ENCODE assay signal across 8 cellular contexts in the genomic region with DNA sequence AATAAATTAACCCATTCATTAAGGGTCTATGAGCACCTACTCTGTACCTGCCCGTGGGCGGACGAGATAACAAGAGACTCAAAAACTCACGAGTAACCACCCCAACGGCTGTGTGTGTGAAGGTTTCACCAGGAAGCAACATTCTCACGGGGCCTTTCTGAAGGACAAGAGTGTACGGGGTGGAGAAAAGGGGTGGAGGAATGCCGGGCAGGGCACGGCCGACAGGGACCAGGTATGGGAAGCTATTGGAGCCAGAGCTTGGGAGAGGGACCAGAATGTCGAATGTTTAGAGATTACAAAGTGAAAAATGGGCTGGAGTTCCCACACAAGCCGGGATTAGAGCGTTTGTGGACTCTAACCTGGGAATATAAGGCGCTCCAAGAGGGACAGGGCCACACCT. TPM values are rescaled to one million over a fixed set of nuclear protein-coding genes. Genes with fewer than 3 reads are reported as not detected.
A peak's percentile ranks its signal among the peaks of the same experiment; 100 is the strongest.
DNase-seq lines count a peak whose midpoint lies in the region; ATAC-seq lines count a peak whose summit lies in the region.

No MANE protein-coding gene starts in this region.

- no peaks in the 10 kb centered on the region for H3K27me3 ChIP-seq in CD4-positive, alpha-beta memory T cell (ENCODE audit: insufficient read depth, low read length)
- no peaks in the 10 kb centered on the region for H3K27me3 ChIP-seq in neuron (ENCODE audit: insufficient read depth, low read length)

- no peak overlapping the region for H3K27ac ChIP-seq in CD4-positive, alpha-beta memory T cell (ENCODE audit: low read depth, low read length)

- peaks cover 0 to 16% of the 10 kb centered on the region in 2 donors for H3K36me3 Mint-ChIP-seq in CD4-positive, alpha-beta memory T cell
- H3K36me3 Mint-ChIP-seq in effector memory CD8-positive, alpha-beta T cell (ENCODE audit: insufficient read depth) = peaks cover 41% of the 10 kb centered on the region

- H3K27ac Mint-ChIP-seq in CD4-positive, alpha-beta memory T cell = peak overlapping the region; percentile 84 to 98 (median 96)
- H3K27ac Mint-ChIP-seq in effector memory CD8-positive, alpha-beta T cell = peak overlapping the region; percentile 8 to 97

- CTCF ChIA-PET in CD4-positive, alpha-beta memory T cell (lab: Charles Lee; ENCODE audit: partially characterized antibody) = interaction anchor here (0.6 to 6.4 kb wide), 5 partner anchors 12 to 174 kb away, joined by 3 to 51 read pairs (median 3); no protein-coding TSS in a partner anchor

- peak overlapping the region; percentile 83 to 99 (median 96) for H3K4me3 Mint-ChIP-seq in CD4-positive, alpha-beta memory T cell
- H3K4me3 Mint-ChIP-seq in effector memory CD8-positive, alpha-beta T cell = peak overlapping the region; percentile 85 to 98

- H3K27me3 Mint-ChIP-seq in CD4-positive, alpha-beta memory T cell = peaks cover 5 to 8% of the 10 kb centered on the region in 2 donors
- H3K27me3 Mint-ChIP-seq in effector memory CD8-positive, alpha-beta T cell = peaks cover 6 to 14% of the 10 kb centered on the region in 2 donors

- POLR2A ChIA-PET in CD4-positive, alpha-beta memory T cell (lab: Charles Lee; ENCODE audit: partially characterized antibody) = no interaction called here

- peaks cover 40 to 67% (median 53%) of the 10 kb centered on the region in 4 donors for H3K4me1 Mint-ChIP-seq in CD4-positive, alpha-beta memory T cell
- peaks cover 44 to 55% of the 10 kb centered on the region in 2 donors for H3K4me1 Mint-ChIP-seq in effector memory CD8-positive, alpha-beta T cell (ENCODE audit: low read depth in 2 of 2)

- H2AFZ ChIP-seq in neuron (ENCODE audit: low read depth, low read length) = no peak overlapping the region

- no peaks in the 10 kb centered on the region for H3K9me3 ChIP-seq in CD4-positive, alpha-beta memory T cell (ENCODE audit: control insufficient read depth in 1 of 2, low read length in 2 of 2)
- H3K9me3 ChIP-seq in neuron (ENCODE audit: low read length) = no peaks in the 10 kb centered on the region

- H3K4me1 ChIP-seq in CD4-positive, alpha-beta memory T cell (ENCODE audit: insufficient read depth, low read length) = peaks cover 57% of the 10 kb centered on the region
- peaks cover 31% of the 10 kb centered on the region for H3K4me1 ChIP-seq in neuron (ENCODE audit: insufficient read depth, low read length)

- no peak for DNase-seq in CD4-positive, alpha-beta memory T cell
- peak; percentile 50 for DNase-seq in NCI-H69 (lab: John Stamatoyannopoulos, UW)
- no peak for DNase-seq in effector memory CD8-positive, alpha-beta T cell
- DNase-seq in NOMO-1 treated with dmso at 0.1 percent for 144 hours (lab: John Stamatoyannopoulos, UW; ENCODE audit: unreplicated experiment) = no peak
- DNase-seq in stimulated activated CD4-positive, alpha-beta T cell treated with anti-CD3 and anti-CD28 coated beads, Interleukin-1b, Interleukin-23, amount 100 ng/mL, for 48 hours = no peak

- ATAC-seq in effector memory CD8-positive, alpha-beta T cell (replicated peaks) = no peak
- ATAC-seq in HG02970 (IDR thresholded peaks at IDR 0.05; ENCODE audit: low FRiP score, unreplicated experiment) (no peak), GM19455 (IDR thresholded peaks at IDR 0.05; ENCODE audit: unreplicated experiment) (no peak)

- peaks cover 0 to 13% (median 0%) of the 10 kb centered on the region in 8 donors for H3K9me3 Mint-ChIP-seq in CD4-positive, alpha-beta memory T cell
- no peaks in the 10 kb centered on the region for H3K9me3 Mint-ChIP-seq in effector memory CD8-positive, alpha-beta T cell

- H3K36me3 ChIP-seq in CD4-positive, alpha-beta memory T cell (ENCODE audit: insufficient read depth, low read length) = no peaks in the 10 kb centered on the region
- no peaks in the 10 kb centered on the region for H3K36me3 ChIP-seq in neuron (ENCODE audit: insufficient read depth, low read length)

- peak overlapping the region; percentile 29 to 92 for H3K4me3 ChIP-seq in CD4-positive, alpha-beta memory T cell (ENCODE audit: low read length in 2 of 2)
- peak overlapping the region; percentile 91 for H3K4me3 ChIP-seq in neuron (ENCODE audit: low read length)

- intact Hi-C loops in CD4-positive, alpha-beta memory T cell (cut with micrococcal nuclease) = loop anchor here (5.0 kb wide), 2 partner anchors 209 to 251 kb away; partner anchors contain the start of genes PPP6R3 and UNC93B1

RNA-seq across cellular contexts. Expression of gene KMT5B, which starts 1.6 kb away (rescaled TPM):
- total RNA-seq in CD4-positive, alpha-beta memory T cell = 10 to 100 TPM; 60.5 to 61.7 TPM
- 10 to 100 TPM; 27.9 to 45.6 TPM for polyA plus RNA-seq in CD4-positive, alpha-beta memory T cell
